1 cellular context compared by ENCODE assay signal in the genomic region with DNA sequence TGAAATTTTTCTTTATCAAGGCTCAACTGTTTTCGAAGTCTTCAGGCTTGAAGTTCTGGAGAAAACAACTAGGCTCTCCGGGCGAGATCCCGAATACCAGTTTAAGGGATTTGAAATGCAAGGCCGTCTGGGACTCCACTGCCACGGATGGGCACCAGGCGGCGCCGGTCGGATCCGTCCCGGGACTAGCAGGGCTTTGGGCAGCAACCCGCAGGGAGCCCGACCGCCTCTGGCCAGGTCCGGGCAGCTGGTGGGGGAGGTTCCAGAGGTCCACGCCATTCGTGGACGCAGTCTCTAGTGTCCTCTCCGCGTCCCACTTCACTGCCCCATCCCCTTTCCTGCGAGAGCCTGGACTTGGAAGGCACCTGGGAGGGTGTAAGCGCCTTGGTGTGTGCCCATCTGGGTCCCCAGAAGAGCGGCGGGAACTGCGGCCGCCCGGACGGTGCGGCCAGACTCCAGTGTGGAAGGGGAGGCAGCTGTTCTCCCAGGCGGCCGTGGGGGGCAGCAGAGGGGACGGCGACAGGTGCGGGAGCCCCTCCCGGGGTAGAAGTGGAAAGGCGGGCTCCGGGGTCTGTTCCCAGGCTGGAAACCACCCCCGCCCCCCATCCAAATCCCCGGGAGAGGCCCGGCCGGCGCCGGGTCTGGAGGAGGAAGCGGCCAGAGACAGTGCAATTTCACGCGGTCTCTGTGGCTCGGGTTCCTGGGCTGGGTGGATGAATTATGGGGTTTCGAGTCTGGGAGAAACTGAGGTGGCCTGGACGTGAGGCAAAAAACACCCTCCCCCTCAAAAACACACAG.
A peak's percentile ranks its signal among the peaks of the same experiment; 100 is the strongest.
TF ChIP-seq lines count a peak whose summit lies in the region.

No MANE protein-coding gene starts in this region.

TF ChIP-seq in HepG2, 621 proteins besides CTCF, POLR2A, EP300 and RAD21 (continued from another document and continues in another):
- peak; percentile 72; the same call in 1 of the 2 replicates for TF ChIP-seq TFAP4 (IDR thresholded peaks at IDR 0.05; ENCODE audit: borderline replicate concordance, low read depth)
- TF ChIP-seq DMAP1 (CRISPR knock-in tag; IDR thresholded peaks at IDR 0.05): peak; percentile 18; the same call in 1 of the 2 replicates
- no peak for TF ChIP-seq ZFP36L2 (CRISPR knock-in tag; IDR thresholded peaks at IDR 0.05)
- no peak for TF ChIP-seq CHCHD3 (CRISPR knock-in tag; IDR thresholded peaks at IDR 0.05)
- no peak for TF ChIP-seq TOE1 (CRISPR knock-in tag; IDR thresholded peaks at IDR 0.05)
- TF ChIP-seq ZFY (CRISPR knock-in tag; IDR thresholded peaks at IDR 0.05): peak; percentile 57
- no peak for TF ChIP-seq CBX1 (IDR thresholded peaks at IDR 0.05; ENCODE audit: low read depth)
- TF ChIP-seq, protein P1, sequence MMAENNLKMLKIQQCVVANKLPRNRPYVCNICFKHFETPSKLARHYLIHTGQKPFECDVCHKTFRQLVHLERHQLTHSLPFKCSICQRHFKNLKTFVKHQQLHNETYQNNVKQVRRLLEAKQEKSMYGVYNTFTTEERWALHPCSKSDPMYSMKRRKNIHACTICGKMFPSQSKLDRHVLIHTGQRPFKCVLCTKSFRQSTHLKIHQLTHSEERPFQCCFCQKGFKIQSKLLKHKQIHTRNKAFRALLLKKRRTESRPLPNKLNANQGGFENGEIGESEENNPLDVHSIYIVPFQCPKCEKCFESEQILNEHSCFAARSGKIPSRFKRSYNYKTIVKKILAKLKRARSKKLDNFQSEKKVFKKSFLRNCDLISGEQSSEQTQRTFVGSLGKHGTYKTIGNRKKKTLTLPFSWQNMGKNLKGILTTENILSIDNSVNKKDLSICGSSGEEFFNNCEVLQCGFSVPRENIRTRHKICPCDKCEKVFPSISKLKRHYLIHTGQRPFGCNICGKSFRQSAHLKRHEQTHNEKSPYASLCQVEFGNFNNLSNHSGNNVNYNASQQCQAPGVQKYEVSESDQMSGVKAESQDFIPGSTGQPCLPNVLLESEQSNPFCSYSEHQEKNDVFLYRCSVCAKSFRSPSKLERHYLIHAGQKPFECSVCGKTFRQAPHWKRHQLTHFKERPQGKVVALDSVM (CRISPR knock-in tag; IDR thresholded peaks at IDR 0.05): peak; percentile 71
- TF ChIP-seq ARNT2 (CRISPR knock-in tag; IDR thresholded peaks at IDR 0.05; ENCODE audit: low read depth): 0 out of 2 replicates have a peak, but pooled peaks have one; percentile 17
- TF ChIP-seq ZNF672 (CRISPR knock-in tag; IDR thresholded peaks at IDR 0.05): no peak
- TF ChIP-seq ZNF761 (CRISPR knock-in tag; conservative IDR thresholded peaks at IDR 0.05): no peak
- TF ChIP-seq CEBPG (CRISPR knock-in tag; IDR thresholded peaks at IDR 0.05): no peak; the same call in 1 of the 2 replicates
- TF ChIP-seq ZNF205 (CRISPR knock-in tag; IDR thresholded peaks at IDR 0.05): peak; percentile 62; the same call in 1 of the 2 replicates
- TF ChIP-seq, protein P2, sequence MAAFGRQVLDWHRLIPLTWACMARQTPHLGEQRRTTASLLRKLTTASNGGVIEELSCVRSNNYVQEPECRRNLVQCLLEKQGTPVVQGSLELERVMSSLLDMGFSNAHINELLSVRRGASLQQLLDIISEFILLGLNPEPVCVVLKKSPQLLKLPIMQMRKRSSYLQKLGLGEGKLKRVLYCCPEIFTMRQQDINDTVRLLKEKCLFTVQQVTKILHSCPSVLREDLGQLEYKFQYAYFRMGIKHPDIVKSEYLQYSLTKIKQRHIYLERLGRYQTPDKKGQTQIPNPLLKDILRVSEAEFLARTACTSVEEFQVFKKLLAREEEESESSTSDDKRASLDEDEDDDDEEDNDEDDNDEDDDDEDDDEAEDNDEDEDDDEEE (CRISPR knock-in tag; IDR thresholded peaks at IDR 0.05): no peak
- TF ChIP-seq ATM (IDR thresholded peaks at IDR 0.05; ENCODE audit: borderline replicate concordance): no peak
- TF ChIP-seq, protein P3, sequence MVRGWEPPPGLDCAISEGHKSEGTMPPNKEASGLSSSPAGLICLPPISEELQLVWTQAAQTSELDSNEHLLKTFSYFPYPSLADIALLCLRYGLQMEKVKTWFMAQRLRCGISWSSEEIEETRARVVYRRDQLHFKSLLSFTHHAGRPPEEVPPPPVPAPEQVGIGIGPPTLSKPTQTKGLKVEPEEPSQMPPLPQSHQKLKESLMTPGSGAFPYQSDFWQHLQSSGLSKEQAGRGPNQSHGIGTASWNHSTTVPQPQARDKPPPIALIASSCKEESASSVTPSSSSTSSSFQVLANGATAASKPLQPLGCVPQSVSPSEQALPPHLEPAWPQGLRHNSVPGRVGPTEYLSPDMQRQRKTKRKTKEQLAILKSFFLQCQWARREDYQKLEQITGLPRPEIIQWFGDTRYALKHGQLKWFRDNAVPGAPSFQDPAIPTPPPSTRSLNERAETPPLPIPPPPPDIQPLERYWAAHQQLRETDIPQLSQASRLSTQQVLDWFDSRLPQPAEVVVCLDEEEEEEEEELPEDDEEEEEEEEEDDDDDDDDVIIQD (CRISPR knock-in tag; IDR thresholded peaks at IDR 0.05; ENCODE audit: low read depth): no peak
- TF ChIP-seq NR2F2 (IDR thresholded peaks at IDR 0.05; ENCODE audit: borderline replicate concordance, low read depth): no peak
- TF ChIP-seq NFE2L2 (IDR thresholded peaks at IDR 0.05; ENCODE audit: low read length): no peak
- TF ChIP-seq ZNF292 (CRISPR knock-in tag; IDR thresholded peaks at IDR 0.05; ENCODE audit: borderline replicate concordance, low read depth): no peak; the same call in 1 of the 2 replicates
- TF ChIP-seq TEAD3 (CRISPR knock-in tag; optimal IDR thresholded peaks at IDR 0.05; ENCODE audit: borderline replicate concordance): peak; percentile 43
- TF ChIP-seq ISX (CRISPR knock-in tag; conservative IDR thresholded peaks at IDR 0.05): no peak
- no peak for TF ChIP-seq TCF7 (IDR thresholded peaks at IDR 0.05; ENCODE audit: low read depth)
- TF ChIP-seq CREB1 (IDR thresholded peaks at IDR 0.05): no peak
- 0 out of 2 replicates have a peak, but pooled peaks have one; percentile 1 for TF ChIP-seq CREB1 (CRISPR knock-in tag; IDR thresholded peaks at IDR 0.05)
- no peak for TF ChIP-seq GATA4 (IDR thresholded peaks at IDR 0.05; ENCODE audit: borderline replicate concordance, low read depth)
- no peak for TF ChIP-seq ZNF605 (CRISPR knock-in tag; IDR thresholded peaks at IDR 0.05)
- TF ChIP-seq SP4 (CRISPR knock-in tag; IDR thresholded peaks at IDR 0.05): no peak; the same call in 1 of the 2 replicates
- no peak for TF ChIP-seq MAFK (conservative IDR thresholded peaks at IDR 0.05 in 1 of 2, IDR thresholded peaks at IDR 0.05 in 1 of 2; ENCODE audit: low read length in 2 of 2)
- TF ChIP-seq PCBP2 (optimal IDR thresholded peaks at IDR 0.05; ENCODE audit: low read depth, low read length, poor library complexity, severe bottlenecking): no peak
- TF ChIP-seq BHLHE40 (IDR thresholded peaks at IDR 0.05; ENCODE audit: low read length): no peak
- TF ChIP-seq ZNF557 (CRISPR knock-in tag; IDR thresholded peaks at IDR 0.05): peak; percentile 62; the same call in 1 of the 2 replicates
- TF ChIP-seq NRL (CRISPR knock-in tag; IDR thresholded peaks at IDR 0.05; ENCODE audit: borderline replicate concordance): 0 out of 2 replicates have a peak, but pooled peaks have one; percentile 39
- TF ChIP-seq HDAC2 (CRISPR knock-in tag; IDR thresholded peaks at IDR 0.05): peak; percentile 41; the same call in 1 of the 2 replicates
- TF ChIP-seq, protein P4, sequence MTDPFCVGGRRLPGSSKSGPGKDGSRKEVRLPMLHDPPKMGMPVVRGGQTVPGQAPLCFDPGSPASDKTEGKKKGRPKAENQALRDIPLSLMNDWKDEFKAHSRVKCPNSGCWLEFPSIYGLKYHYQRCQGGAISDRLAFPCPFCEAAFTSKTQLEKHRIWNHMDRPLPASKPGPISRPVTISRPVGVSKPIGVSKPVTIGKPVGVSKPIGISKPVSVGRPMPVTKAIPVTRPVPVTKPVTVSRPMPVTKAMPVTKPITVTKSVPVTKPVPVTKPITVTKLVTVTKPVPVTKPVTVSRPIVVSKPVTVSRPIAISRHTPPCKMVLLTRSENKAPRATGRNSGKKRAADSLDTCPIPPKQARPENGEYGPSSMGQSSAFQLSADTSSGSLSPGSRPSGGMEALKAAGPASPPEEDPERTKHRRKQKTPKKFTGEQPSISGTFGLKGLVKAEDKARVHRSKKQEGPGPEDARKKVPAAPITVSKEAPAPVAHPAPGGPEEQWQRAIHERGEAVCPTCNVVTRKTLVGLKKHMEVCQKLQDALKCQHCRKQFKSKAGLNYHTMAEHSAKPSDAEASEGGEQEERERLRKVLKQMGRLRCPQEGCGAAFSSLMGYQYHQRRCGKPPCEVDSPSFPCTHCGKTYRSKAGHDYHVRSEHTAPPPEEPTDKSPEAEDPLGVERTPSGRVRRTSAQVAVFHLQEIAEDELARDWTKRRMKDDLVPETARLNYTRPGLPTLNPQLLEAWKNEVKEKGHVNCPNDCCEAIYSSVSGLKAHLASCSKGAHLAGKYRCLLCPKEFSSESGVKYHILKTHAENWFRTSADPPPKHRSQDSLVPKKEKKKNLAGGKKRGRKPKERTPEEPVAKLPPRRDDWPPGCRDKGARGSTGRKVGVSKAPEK (CRISPR knock-in tag; IDR thresholded peaks at IDR 0.05; ENCODE audit: borderline replicate concordance): peak; percentile 30; the same call in 1 of the 2 replicates
- TF ChIP-seq NR2F1 (CRISPR knock-in tag; IDR thresholded peaks at IDR 0.05): no peak
- TF ChIP-seq SP1 (IDR thresholded peaks at IDR 0.05): no peak
- peak; percentile 27; the same call in 1 of the 2 replicates for TF ChIP-seq SP1 (CRISPR knock-in tag; IDR thresholded peaks at IDR 0.05)
- TF ChIP-seq MEIS2 (CRISPR knock-in tag; IDR thresholded peaks at IDR 0.05): peak; percentile 60; the same call in 1 of the 2 replicates
- no peak for TF ChIP-seq ZNF496 (CRISPR knock-in tag; IDR thresholded peaks at IDR 0.05; ENCODE audit: insufficient replicate concordance)
- TF ChIP-seq, protein P5, sequence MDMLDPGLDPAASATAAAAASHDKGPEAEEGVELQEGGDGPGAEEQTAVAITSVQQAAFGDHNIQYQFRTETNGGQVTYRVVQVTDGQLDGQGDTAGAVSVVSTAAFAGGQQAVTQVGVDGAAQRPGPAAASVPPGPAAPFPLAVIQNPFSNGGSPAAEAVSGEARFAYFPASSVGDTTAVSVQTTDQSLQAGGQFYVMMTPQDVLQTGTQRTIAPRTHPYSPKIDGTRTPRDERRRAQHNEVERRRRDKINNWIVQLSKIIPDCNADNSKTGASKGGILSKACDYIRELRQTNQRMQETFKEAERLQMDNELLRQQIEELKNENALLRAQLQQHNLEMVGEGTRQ (IDR thresholded peaks at IDR 0.05; ENCODE audit: low read depth, low read length): no peak
- TF ChIP-seq, protein P5 (CRISPR knock-in tag; IDR thresholded peaks at IDR 0.05; ENCODE audit: borderline replicate concordance): no peak
- TF ChIP-seq ZNF850 (CRISPR knock-in tag; conservative IDR thresholded peaks at IDR 0.05): peak; percentile 76; the same call in 1 of the 2 replicates
- TF ChIP-seq ZBTB21 (CRISPR knock-in tag; IDR thresholded peaks at IDR 0.05): no peak
- TF ChIP-seq KDM5B (CRISPR knock-in tag; IDR thresholded peaks at IDR 0.05; ENCODE audit: borderline replicate concordance): no peak; the same call in 1 of the 2 replicates
- TF ChIP-seq, protein P6, sequence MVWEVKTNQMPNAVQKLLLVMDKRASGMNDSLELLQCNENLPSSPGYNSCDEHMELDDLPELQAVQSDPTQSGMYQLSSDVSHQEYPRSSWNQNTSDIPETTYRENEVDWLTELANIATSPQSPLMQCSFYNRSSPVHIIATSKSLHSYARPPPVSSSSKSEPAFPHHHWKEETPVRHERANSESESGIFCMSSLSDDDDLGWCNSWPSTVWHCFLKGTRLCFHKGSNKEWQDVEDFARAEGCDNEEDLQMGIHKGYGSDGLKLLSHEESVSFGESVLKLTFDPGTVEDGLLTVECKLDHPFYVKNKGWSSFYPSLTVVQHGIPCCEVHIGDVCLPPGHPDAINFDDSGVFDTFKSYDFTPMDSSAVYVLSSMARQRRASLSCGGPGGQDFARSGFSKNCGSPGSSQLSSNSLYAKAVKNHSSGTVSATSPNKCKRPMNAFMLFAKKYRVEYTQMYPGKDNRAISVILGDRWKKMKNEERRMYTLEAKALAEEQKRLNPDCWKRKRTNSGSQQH (CRISPR knock-in tag; IDR thresholded peaks at IDR 0.05; ENCODE audit: low read depth): no peak
- no peak for TF ChIP-seq SRSF4 (IDR thresholded peaks at IDR 0.05; ENCODE audit: low read depth, low read length, poor library complexity, severe bottlenecking)
- TF ChIP-seq ZFP41 (CRISPR knock-in tag; IDR thresholded peaks at IDR 0.05; ENCODE audit: borderline replicate concordance): peak; percentile 46; the same call in 1 of the 2 replicates
- TF ChIP-seq RCOR2 (CRISPR knock-in tag; IDR thresholded peaks at IDR 0.05): no peak
- no peak for TF ChIP-seq ZNF24 (IDR thresholded peaks at IDR 0.05)
- no peak for TF ChIP-seq SIX1 (CRISPR knock-in tag; IDR thresholded peaks at IDR 0.05; ENCODE audit: borderline replicate concordance)
- peak; percentile 79; the same call in 1 of the 2 replicates for TF ChIP-seq PCBP1 (IDR thresholded peaks at IDR 0.05; ENCODE audit: borderline replicate concordance, low read depth, low read length)
- peak; percentile 16; the same call in 1 of the 2 replicates for TF ChIP-seq ZMAT3 (CRISPR knock-in tag; conservative IDR thresholded peaks at IDR 0.05)
- TF ChIP-seq ZNF260 (CRISPR knock-in tag; IDR thresholded peaks at IDR 0.05; ENCODE audit: borderline replicate concordance, low read depth): no peak
- TF ChIP-seq ARID2 (CRISPR knock-in tag; IDR thresholded peaks at IDR 0.05; ENCODE audit: borderline replicate concordance): no peak
- no peak for TF ChIP-seq TIGD3 (CRISPR knock-in tag; IDR thresholded peaks at IDR 0.05; ENCODE audit: borderline replicate concordance)
